Comparison of ENCODE assay signal across 9 cellular contexts in genomic region chr2:105822186-105822585, GRCh38.
DNase-seq lines count a peak whose midpoint lies in the region; ATAC-seq and TF ChIP-seq lines count a peak whose summit lies in the region.
"Had no signal": no experiment of that assay in that cellular context is flagged by ENCODE, and none has a peak within 500 bp of the region (broad histone marks: within the 10 kb centered on the region; RNA-seq: fewer than 3 reads in every experiment).

No MANE protein-coding gene starts in this region.

- POLR2A ChIA-PET in MCF 10A (lab: Yijun Ruan, JAX) = no interaction called here

- intact Hi-C loops in left ventricle myocardium superior (cut with micrococcal nuclease) = no loop called here
- intact Hi-C loops in Right ventricle myocardium inferior (cut with DNase I) = loop anchor here (5.0 kb wide), 1 partner anchor 65 kb away; no protein-coding TSS in a partner anchor
- intact Hi-C loops in MCF 10A (cut with micrococcal nuclease) = no loop called here

- H3K4me1 Mint-ChIP-seq in activated T-helper 17 cell treated with anti-CD3 and anti-CD28 coated beads, Interleukin-2, amount 50 U/mL, for 72 hours = peaks cover 47% of the 10 kb centered on the region
- H3K4me1 Mint-ChIP-seq in chondrocyte (ENCODE audit: low read depth) = peaks cover 13% of the 10 kb centered on the region
- peaks cover 2% of the 10 kb centered on the region for H3K4me1 Mint-ChIP-seq in MCF 10A (ENCODE audit: insufficient read depth, unreplicated experiment)

- H3K4me3 Mint-ChIP-seq in activated T-helper 17 cell treated with anti-CD3 and anti-CD28 coated beads, Interleukin-2, amount 50 U/mL, for 72 hours = peak overlapping the region; percentile 56
- no peak overlapping the region for H3K4me3 Mint-ChIP-seq in chondrocyte (ENCODE audit: unreplicated experiment)
- no peak overlapping the region for H3K4me3 Mint-ChIP-seq in MCF 10A (ENCODE audit: unreplicated experiment)

- ATAC-seq in left ventricle myocardium superior (peak; percentile 37), Right ventricle myocardium inferior (no peak), HG03039 (IDR thresholded peaks at IDR 0.05; ENCODE audit: unreplicated experiment) (peak; percentile 86)
- ATAC-seq in activated T-helper 17 cell treated with anti-CD3 and anti-CD28 coated beads, Interleukin-2, amount 50 U/mL, for 72 hours (replicated peaks) = peak; percentile 90
- ATAC-seq: SK-N-SH treated with all-trans-retinoic acid at 6 μM for 48 hours had no signal

- H3K9me3 Mint-ChIP-seq in activated T-helper 17 cell treated with anti-CD3 and anti-CD28 coated beads, Interleukin-2, amount 50 U/mL, for 72 hours = peaks cover 4% of the 10 kb centered on the region
- H3K9me3 Mint-ChIP-seq in chondrocyte (ENCODE audit: low read depth) (no peaks in the 10 kb centered on the region), MCF 10A (ENCODE audit: unreplicated experiment) (no peaks in the 10 kb centered on the region)

- peak overlapping the region; percentile 78 for H3K27ac Mint-ChIP-seq in activated T-helper 17 cell treated with anti-CD3 and anti-CD28 coated beads, Interleukin-2, amount 50 U/mL, for 72 hours
- no peak overlapping the region for H3K27ac Mint-ChIP-seq in chondrocyte (ENCODE audit: unreplicated experiment)
- no peak overlapping the region for H3K27ac Mint-ChIP-seq in MCF 10A (ENCODE audit: low read depth, unreplicated experiment)

- no peak for TF ChIP-seq CTCF in chondrocyte (IDR thresholded peaks at IDR 0.05)
- no peak for TF ChIP-seq CTCF in MCF 10A (IDR thresholded peaks at IDR 0.05; ENCODE audit: unreplicated experiment)

- CTCF ChIA-PET in MCF 10A (lab: Yijun Ruan, JAX) = interaction anchor here (1.0 kb wide), 1 partner anchor 15 kb away, joined by 3 read pairs; no protein-coding TSS in a partner anchor

- H3K27me3 Mint-ChIP-seq in activated T-helper 17 cell treated with anti-CD3 and anti-CD28 coated beads, Interleukin-2, amount 50 U/mL, for 72 hours = no peaks in the 10 kb centered on the region
- H3K27me3 Mint-ChIP-seq in chondrocyte (ENCODE audit: low read depth) = no peaks in the 10 kb centered on the region
- H3K27me3 Mint-ChIP-seq in MCF 10A (ENCODE audit: insufficient read depth, unreplicated experiment) = no peaks in the 10 kb centered on the region

- BruUV-seq in MCF 10A (replicated peaks; lab: Mats Ljungman, UMichigan) = no TSS peak

- DNase-seq in left ventricle myocardium superior (no peak), Right ventricle myocardium inferior (ENCODE audit: missing footprints) (no peak), chondrocyte (ENCODE audit: low spot score) (no peak), MCF 10A (ENCODE audit: unreplicated experiment) (no peak), NCI-H2227 (lab: John Stamatoyannopoulos, UW; ENCODE audit: unreplicated experiment) (no peak), mesenteric fat pad (ENCODE audit: low spot score) (no peak)

- peaks cover 89% of the 10 kb centered on the region for H3K36me3 Mint-ChIP-seq in activated T-helper 17 cell treated with anti-CD3 and anti-CD28 coated beads, Interleukin-2, amount 50 U/mL, for 72 hours (ENCODE audit: low read depth)
- peaks cover 5% of the 10 kb centered on the region for H3K36me3 Mint-ChIP-seq in chondrocyte (ENCODE audit: low read depth)
- peaks cover 24% of the 10 kb centered on the region for H3K36me3 Mint-ChIP-seq in MCF 10A (ENCODE audit: insufficient read depth, unreplicated experiment)
